In the genomic region with DNA sequence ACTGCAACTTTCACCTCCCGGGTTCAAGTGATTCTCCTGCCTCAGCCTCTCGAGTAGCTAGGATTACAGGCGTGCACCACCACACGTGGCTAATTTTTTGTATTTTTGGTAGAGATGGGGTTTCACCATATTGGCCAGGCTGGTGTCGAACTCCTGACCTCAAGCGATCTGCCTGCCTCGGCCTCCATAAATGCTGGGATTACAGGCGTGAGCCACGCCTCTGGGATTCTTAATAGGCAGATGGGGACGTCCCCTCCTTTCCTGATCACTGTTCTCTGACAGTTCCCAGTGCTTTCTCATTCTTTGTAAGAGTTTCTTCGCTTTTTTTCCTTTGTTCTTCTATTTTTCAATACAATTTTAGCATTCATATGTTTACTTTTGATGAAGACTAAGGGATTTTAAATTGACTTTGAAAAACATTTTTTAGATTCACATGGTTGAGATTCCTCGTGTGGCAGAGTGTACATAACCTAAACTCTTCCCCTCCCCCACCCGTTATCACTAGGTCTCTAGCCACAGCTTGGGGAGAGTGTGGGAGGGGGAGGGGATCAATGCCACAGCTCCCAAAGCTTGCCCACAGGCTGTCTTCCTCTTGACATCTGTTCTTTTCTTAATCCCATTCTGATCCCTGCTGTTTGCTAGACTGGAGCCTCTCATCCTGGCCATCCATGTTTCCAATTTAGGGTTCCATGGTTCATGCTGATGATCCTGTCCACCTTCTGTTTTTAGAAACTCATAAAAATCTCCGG, we compare ENCODE assay signal across 20 cellular contexts. TPM values are rescaled to one million over a fixed set of nuclear protein-coding genes. Genes with fewer than 3 reads are reported as not detected.
A peak's percentile ranks its signal among the peaks of the same experiment; 100 is the strongest.
DNase-seq lines count a peak whose midpoint lies in the region; ATAC-seq and TF ChIP-seq lines count a peak whose summit lies in the region.
"Had no signal": no experiment of that assay in that cellular context is flagged by ENCODE, and none has a peak within 500 bp of the region (broad histone marks: within the 10 kb centered on the region; RNA-seq: fewer than 3 reads in every experiment).

No MANE protein-coding gene starts in this region.

- TF ChIP-seq CTCF in PC-3 (conservative IDR thresholded peaks at IDR 0.05; ENCODE audit: low read depth, low read length) (no peak), endodermal cell (conservative IDR thresholded peaks at IDR 0.05) (no peak), spleen (IDR thresholded peaks at IDR 0.05 in 8 of 11, conservative IDR thresholded peaks at IDR 0.05 in 3 of 11) (no peak), MCF 10A (IDR thresholded peaks at IDR 0.05; ENCODE audit: unreplicated experiment) (no peak)

- H3K36me3 ChIP-seq in PC-3 (ENCODE audit: low read depth, low read length) (peaks cover 4% of the 10 kb centered on the region; the same call in 1 of the 2 replicates), endodermal cell (ENCODE audit: control insufficient read depth, insufficient read depth, low read length) (no peaks in the 10 kb centered on the region), spleen (no peaks in the 10 kb centered on the region)
- H3K36me3 ChIP-seq: BE2C, Peyer's patch, stomach had no signal

- H2AFZ ChIP-seq in PC-3 (ENCODE audit: low read length), result no peak overlapping the region

- BruUV-seq in PC-3 (replicated peaks; lab: Mats Ljungman, UMichigan) (no TSS peak), MCF 10A (replicated peaks; lab: Mats Ljungman, UMichigan) (no TSS peak)

- H3K9me3 Mint-ChIP-seq in endodermal cell (peaks cover 4% of the 10 kb centered on the region), MCF 10A (ENCODE audit: unreplicated experiment) (no peaks in the 10 kb centered on the region)
- H3K9me3 Mint-ChIP-seq: memory B cell, neural crest cell had no signal

- intact Hi-C loops in PC-3 (cut with micrococcal nuclease) (no loop called here), spleen (cut with DNase I; ENCODE audit: low total_unique reads) (no loop called here), MCF 10A (cut with micrococcal nuclease) (no loop called here)

- DNase-seq in NOMO-1 treated with DMSO at 0.1 percent for 48 hours (lab: John Stamatoyannopoulos, UW; ENCODE audit: unreplicated experiment), result peak; percentile 20
- no peak for DNase-seq in NOMO-1 treated with dmso at 0.1 percent for 144 hours (lab: John Stamatoyannopoulos, UW; ENCODE audit: unreplicated experiment)
- no peak for DNase-seq in PC-3
- peak; percentile 61 for DNase-seq in endodermal cell
- DNase-seq in spleen, result peak; percentile 9
- DNase-seq in dedifferentiated amniotic fluid mesenchymal stem cell (ENCODE audit: extremely low spot score), result no peak
- DNase-seq in MCF 10A (ENCODE audit: unreplicated experiment), result no peak
- DNase-seq in NK-92 treated with Interleukin-12 subunit alpha and Interleukin-12 subunit beta, amount 100 ng/mL, for 24 hours (lab: John Stamatoyannopoulos, UW), result no peak
- DNase-seq: activated CD4-positive, CD25-positive, alpha-beta regulatory T cell; BE2C; DMS53; NCI-H1436; NCI-H446; Peyer's patch; stomach; SW 1271 had no signal

- H3K27ac Mint-ChIP-seq in endodermal cell, result no peak overlapping the region
- H3K27ac Mint-ChIP-seq in MCF 10A (ENCODE audit: low read depth, unreplicated experiment), result no peak overlapping the region
- H3K27ac Mint-ChIP-seq: memory B cell had no signal

- no peaks in the 10 kb centered on the region for H3K9me2 ChIP-seq in PC-3 (replicated peaks; ENCODE audit: low read length)

- peaks cover 71% of the 10 kb centered on the region for H3K4me1 ChIP-seq in PC-3 (ENCODE audit: insufficient read depth, low read length)
- peaks cover 9% of the 10 kb centered on the region for H3K4me1 ChIP-seq in endodermal cell (ENCODE audit: control insufficient read depth, insufficient read depth, low read length)
- H3K4me1 ChIP-seq in spleen, result peaks cover 0 to 28% (median 14%) of the 10 kb centered on the region in 6 donors
- H3K4me1 ChIP-seq: BE2C had no signal

- H3K9ac ChIP-seq in PC-3 (ENCODE audit: low read length) (peak overlapping the region; percentile 71), endodermal cell (ENCODE audit: extremely low read depth, low read length, poor library complexity, severe bottlenecking) (no peak overlapping the region)

- ATAC-seq in PC-3, result no peak

- no peak overlapping the region for H3K4me3 Mint-ChIP-seq in endodermal cell
- no peak overlapping the region for H3K4me3 Mint-ChIP-seq in MCF 10A (ENCODE audit: unreplicated experiment)
- H3K4me3 Mint-ChIP-seq: memory B cell, neural crest cell had no signal

- H3K9me3 ChIP-seq in PC-3 (ENCODE audit: low read length) (no peaks in the 10 kb centered on the region), endodermal cell (ENCODE audit: control insufficient read depth, low read length) (no peaks in the 10 kb centered on the region), spleen (no peaks in the 10 kb centered on the region)
- H3K9me3 ChIP-seq: BE2C, Peyer's patch, stomach had no signal

- POLR2A ChIA-PET in PC-3 (lab: Charles Lee; ENCODE audit: unreplicated experiment) (no interaction called here), MCF 10A (lab: Yijun Ruan, JAX) (no interaction called here)

- CTCF ChIA-PET in PC-3 (lab: Charles Lee) (no interaction called here), MCF 10A (lab: Yijun Ruan, JAX) (interaction anchor here (0.6 kb wide), 1 partner anchor 459 kb away, joined by 4 read pairs; no protein-coding TSS in a partner anchor)

- H3K27me3 ChIP-seq in PC-3 (ENCODE audit: low read length) (no peaks in the 10 kb centered on the region), endodermal cell (ENCODE audit: control insufficient read depth, insufficient read depth, low read length, poor library complexity, severe bottlenecking) (no peaks in the 10 kb centered on the region), spleen (replicated peaks in 1 of 7) (no peaks in the 10 kb centered on the region)
- H3K27me3 ChIP-seq: BE2C, Peyer's patch, stomach had no signal

- no peak for TF ChIP-seq POLR2A in spleen (IDR thresholded peaks at IDR 0.05)

- H3K79me2 ChIP-seq in PC-3 (ENCODE audit: low read length), result peaks cover 89% of the 10 kb centered on the region

- no peak overlapping the region for H3K4me3 ChIP-seq in PC-3 (ENCODE audit: low read length)
- no peak overlapping the region for H3K4me3 ChIP-seq in endodermal cell (ENCODE audit: low read length)
- H3K4me3 ChIP-seq in spleen, result no peak overlapping the region
- H3K4me3 ChIP-seq: coronary artery, Peyer's patch, stomach had no signal

- H3K4me1 Mint-ChIP-seq in endodermal cell (peaks cover 34% of the 10 kb centered on the region), MCF 10A (ENCODE audit: insufficient read depth, unreplicated experiment) (peaks cover 36% of the 10 kb centered on the region)

- no peak overlapping the region for H3K4me2 ChIP-seq in PC-3 (ENCODE audit: low read length)

- H3F3A ChIP-seq in PC-3 (ENCODE audit: low read length, unreplicated experiment), result peaks cover 18% of the 10 kb centered on the region

- H3K27ac ChIP-seq in PC-3 (ENCODE audit: low read length) (peak overlapping the region; percentile 94), endodermal cell (ENCODE audit: low read depth, low read length) (no peak overlapping the region), spleen (no peak overlapping the region)
- H3K27ac ChIP-seq: 22Rv1, coronary artery, Peyer's patch, stomach had no signal

- H3K27me3 Mint-ChIP-seq in endodermal cell (ENCODE audit: insufficient read depth), result no peaks in the 10 kb centered on the region
- H3K27me3 Mint-ChIP-seq in MCF 10A (ENCODE audit: insufficient read depth, unreplicated experiment), result no peaks in the 10 kb centered on the region

- H4K20me1 ChIP-seq in PC-3 (ENCODE audit: low read length), result no peaks in the 10 kb centered on the region

- 90 to 96% methylated on average over 10 to 12 of the region's 14 CpGs for WGBS in endodermal cell (ENCODE audit: insufficient coverage in 1 of 2, insufficient read length in 1 of 2), 2 experiments
- WGBS in spleen, 5 donors, result 81 to 89% (median 83%) methylated on average over 14 of the region's 14 CpGs

- H3K36me3 Mint-ChIP-seq in endodermal cell (ENCODE audit: low read depth) (no peaks in the 10 kb centered on the region), MCF 10A (ENCODE audit: insufficient read depth, unreplicated experiment) (peaks cover 24% of the 10 kb centered on the region)
- H3K36me3 Mint-ChIP-seq: memory B cell had no signal

RNA-seq across cellular contexts. Expression of gene ADORA2B, which starts 11.0 kb away (rescaled TPM):
- total RNA-seq in PC-3 (2014; rRNA removed) (118 and 130 TPM in 2 replicates), endodermal cell (1 to 10 TPM; 1.8 to 2.0 TPM), spleen (1 to 10 TPM in 2 of 7 donors, under 1 TPM in 3, not detected in 2; 0.77 to 2.7 (median 0.92) TPM), MCF 10A (2022) (21.7 and 26.0 TPM in 2 replicates)
- polyA plus RNA-seq in endodermal cell (2013, experiment 1 of 2), result 3.3 TPM
- 4.0 TPM for polyA plus RNA-seq in endodermal cell (2013, experiment 2 of 2)
- under 1 TPM; 0.13 to 0.23 (median 0.16) TPM for polyA plus RNA-seq in spleen

RNA-seq across cellular contexts. Expression of gene ZSWIM7, which starts 43.5 kb away (rescaled TPM):
- 96.1 and 97.6 TPM in 2 replicates for total RNA-seq in PC-3 (2014; rRNA removed)
- 10 to 100 TPM; 45.5 to 58.8 TPM for total RNA-seq in endodermal cell
- polyA plus RNA-seq in endodermal cell (2013, experiment 1 of 2), result 53.4 TPM
- polyA plus RNA-seq in endodermal cell (2013, experiment 2 of 2), result 50.8 TPM
- 10 to 100 TPM; 13.4 to 40.4 (median 20.7) TPM for total RNA-seq in spleen
- polyA plus RNA-seq in spleen, result 10 to 100 TPM; 32.8 to 47.6 (median 42.3) TPM
- 44.1 and 63.3 TPM in 2 replicates for total RNA-seq in MCF 10A (2022)

RNA-seq across cellular contexts. Expression of gene TTC19, which starts 43.7 kb away (rescaled TPM):
- 187 and 436 TPM in 2 replicates for total RNA-seq in PC-3 (2014; rRNA removed)
- total RNA-seq in endodermal cell, result 10 to 100 TPM; 48.2 to 53.2 TPM
- 46.0 TPM for polyA plus RNA-seq in endodermal cell (2013, experiment 1 of 2)
- polyA plus RNA-seq in endodermal cell (2013, experiment 2 of 2), result 45.3 TPM
- 10 to 100 TPM; 29.9 to 59.9 (median 36.6) TPM for total RNA-seq in spleen
- 10 to 100 TPM; 14.6 to 20.3 (median 15.2) TPM for polyA plus RNA-seq in spleen
- 46.7 and 49.5 TPM in 2 replicates for total RNA-seq in MCF 10A (2022)

Comparison
In these comparisons a context has a peak if more than half of its experiments do, and no peak if none do; other contexts are left out.
1. DNase-seq: peak in NOMO-1 treated with DMSO at 0.1 percent for 48 hours (single experiment), endodermal cell (single experiment) and spleen (single experiment); none in NOMO-1 treated with dmso at 0.1 percent for 144 hours (single experiment), PC-3 (single experiment), dedifferentiated amniotic fluid mesenchymal stem cell (single experiment), MCF 10A (single experiment) and NK-92 treated with Interleukin-12 subunit alpha and Interleukin-12 subunit beta, amount 100 ng/mL, for 24 hours (single experiment).